In genomic region chr4:101259876-101260275, GRCh38 we compare ENCODE assay signal across 12 cellular contexts.
DNase-seq lines count a peak whose midpoint lies in the region; ATAC-seq and TF ChIP-seq lines count a peak whose summit lies in the region.
"Had no signal": no experiment of that assay in that cellular context is flagged by ENCODE, and none has a peak within 500 bp of the region (broad histone marks: within the 10 kb centered on the region; RNA-seq: fewer than 3 reads in every experiment).

No MANE protein-coding gene starts in this region.

- no peak overlapping the region for H3K27ac ChIP-seq in A673 (ENCODE audit: low read depth, low read length, poor library complexity, severe bottlenecking)
- H3K27ac ChIP-seq in coronary artery = no peak overlapping the region
- H3K27ac ChIP-seq: right atrium auricular region had no signal

- intact Hi-C loops in head of caudate nucleus (cut with DNase I) (loop anchor here (10.0 kb wide), 1 partner anchor 45 kb away; no protein-coding TSS in a partner anchor), A673 (cut with micrococcal nuclease; ENCODE audit: unreplicated experiment) (no loop called here)

- no peak overlapping the region for H3K4me3 Mint-ChIP-seq in naive thymus-derived CD8-positive, alpha-beta T cell
- H3K4me3 Mint-ChIP-seq: endodermal cell had no signal

- H3K27ac Mint-ChIP-seq in naive thymus-derived CD8-positive, alpha-beta T cell = no peak overlapping the region
- H3K27ac Mint-ChIP-seq: endodermal cell, T-cell had no signal

- peak; percentile 8 for DNase-seq in GM06990 (ENCODE audit: extremely low read depth, insufficient read length)
- DNase-seq in RPMI8226 = peak; percentile 57
- DNase-seq in head of caudate nucleus = no peak
- no peak for DNase-seq in A673 (ENCODE audit: low spot score)
- DNase-seq in naive thymus-derived CD8-positive, alpha-beta T cell = no peak
- DNase-seq in coronary artery (ENCODE audit: low spot score) = no peak
- DNase-seq: endodermal cell, NCI-H2171 treated with DMSO at 0.1 percent for 48 hours, T-cell had no signal

- no TSS peak for BruUV-seq in A673 (replicated peaks; lab: Mats Ljungman, UMichigan)

- POLR2A ChIA-PET in A673 (lab: Charles Lee; ENCODE audit: low non-redundant PET) = no interaction called here
- POLR2A ChIA-PET in naive thymus-derived CD8-positive, alpha-beta T cell (lab: Charles Lee) = no interaction called here

- TF ChIP-seq CTCF in GM06990 (IDR thresholded peaks at IDR 0.05; ENCODE audit: insufficient read depth, low read length, poor library complexity, severe bottlenecking) (no peak), A673 (conservative IDR thresholded peaks at IDR 0.05; ENCODE audit: low read depth, low read length) (no peak), coronary artery (IDR thresholded peaks at IDR 0.05) (no peak)

- peaks cover 0 to 2% (median 0%) of the 10 kb centered on the region in 3 donors for H3K36me3 Mint-ChIP-seq in naive thymus-derived CD8-positive, alpha-beta T cell
- H3K36me3 Mint-ChIP-seq: T-cell had no signal

- no peaks in the 10 kb centered on the region for H3K36me3 ChIP-seq in GM06990 (ENCODE audit: control insufficient read depth, insufficient read depth, low read length)
- H3K36me3 ChIP-seq in A673 (ENCODE audit: insufficient read depth, low read length, poor library complexity, severe bottlenecking) = no peaks in the 10 kb centered on the region
- H3K36me3 ChIP-seq: right atrium auricular region had no signal

- H3K4me1 ChIP-seq in A673 (ENCODE audit: insufficient read depth, low read length, poor library complexity, severe bottlenecking) = peaks cover 58% of the 10 kb centered on the region

- no peaks in the 10 kb centered on the region for H3K27me3 Mint-ChIP-seq in naive thymus-derived CD8-positive, alpha-beta T cell
- H3K27me3 Mint-ChIP-seq: T-cell had no signal

- H3K4me1 Mint-ChIP-seq in naive thymus-derived CD8-positive, alpha-beta T cell = peaks cover 24 to 77% (median 46%) of the 10 kb centered on the region in 4 donors

- ATAC-seq in GM19372 (IDR thresholded peaks at IDR 0.05; ENCODE audit: low read depth, unreplicated experiment) (peak; percentile 86), HG02885 (IDR thresholded peaks at IDR 0.05; ENCODE audit: poor library complexity, unreplicated experiment) (peak; percentile 93)
- ATAC-seq in naive thymus-derived CD8-positive, alpha-beta T cell = no peak
- ATAC-seq: T-cell had no signal

- no peaks in the 10 kb centered on the region for H3K9me3 ChIP-seq in A673 (ENCODE audit: low read depth, low read length, poor library complexity, severe bottlenecking)
- H3K9me3 ChIP-seq: right atrium auricular region had no signal

- H3K4me3 ChIP-seq in GM06990 (replicated peaks; ENCODE audit: low read depth, low read length) = no peak overlapping the region
- H3K4me3 ChIP-seq in A673 (ENCODE audit: low read depth, low read length, poor library complexity, severe bottlenecking) = no peak overlapping the region
- no peak overlapping the region for H3K4me3 ChIP-seq in coronary artery
- H3K4me3 ChIP-seq: right atrium auricular region had no signal

- no peaks in the 10 kb centered on the region for H3K9me3 Mint-ChIP-seq in naive thymus-derived CD8-positive, alpha-beta T cell
- H3K9me3 Mint-ChIP-seq: endodermal cell, T-cell had no signal

- H3K27me3 ChIP-seq in GM06990 (replicated peaks; ENCODE audit: control insufficient read depth, insufficient read depth, low read length) (no peaks in the 10 kb centered on the region), A673 (replicated peaks; ENCODE audit: insufficient read depth, low read depth, low read length, poor library complexity) (no peaks in the 10 kb centered on the region)
- H3K27me3 ChIP-seq: right atrium auricular region had no signal

- CTCF ChIA-PET in A673 (lab: Charles Lee) = no interaction called here

Comparison
In these comparisons a context has a peak if more than half of its experiments do, and no peak if none do; other contexts are left out.
1. DNase-seq: peak in GM06990 (single experiment) and RPMI8226 (single experiment); none in head of caudate nucleus (0 of 42), A673 (single experiment), naive thymus-derived CD8-positive, alpha-beta T cell (0 of 10) and coronary artery (single experiment).
2. ATAC-seq: peak in GM19372 (single experiment) and HG02885 (single experiment); none in naive thymus-derived CD8-positive, alpha-beta T cell (0 of 2).